Comparison of ENCODE assay signal across 1 cellular context in genomic region chr18:2573408-2573807, GRCh38.
TF ChIP-seq lines count a peak whose summit lies in the region.

No MANE protein-coding gene starts in this region.

TF ChIP-seq in HepG2, 621 proteins besides CTCF, POLR2A, EP300 and RAD21:
- TF ChIP-seq HES4 (CRISPR knock-in tag; IDR thresholded peaks at IDR 0.05; ENCODE audit: borderline replicate concordance) (no peak), PHF20 (CRISPR knock-in tag; IDR thresholded peaks at IDR 0.05) (no peak), ZNF451 (CRISPR knock-in tag; IDR thresholded peaks at IDR 0.05) (no peak)
